8 cellular contexts compared by ENCODE assay signal in the genomic region with DNA sequence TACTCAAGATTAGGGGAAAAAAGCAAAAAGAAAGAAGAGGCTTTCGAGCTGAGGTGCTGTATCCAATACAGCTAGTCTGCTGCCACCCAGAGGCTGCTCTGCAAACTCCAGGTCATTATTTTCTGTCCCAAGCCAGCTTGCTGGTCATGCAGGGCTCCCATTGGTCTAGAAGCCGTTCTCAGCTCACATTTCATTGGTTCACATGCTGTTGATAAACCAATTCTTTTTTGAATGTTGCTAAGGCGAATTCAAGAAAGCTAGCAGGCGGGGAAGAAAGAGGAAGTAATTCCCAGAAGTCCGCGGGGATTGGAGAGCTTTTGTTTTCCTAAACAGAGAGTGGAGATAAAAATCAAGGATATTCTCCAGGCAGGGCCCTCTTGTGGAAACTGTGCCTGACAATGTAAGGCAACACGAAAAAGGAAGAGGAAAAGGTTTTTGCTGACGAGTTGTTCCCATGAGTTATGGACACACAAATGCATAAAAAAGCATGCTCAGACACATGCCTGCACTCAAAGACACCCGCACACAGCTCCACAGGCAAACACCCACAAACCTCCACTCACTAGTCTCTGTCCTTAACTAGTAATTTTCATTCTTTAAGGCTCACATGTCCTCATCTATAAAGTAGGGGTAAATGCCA. TPM values are rescaled to one million over a fixed set of nuclear protein-coding genes. Genes with fewer than 3 reads are reported as not detected.
DNase-seq lines count a peak whose midpoint lies in the region; ATAC-seq and TF ChIP-seq lines count a peak whose summit lies in the region.

No MANE protein-coding gene starts in this region.

- H3K4me1 ChIP-seq in right atrium auricular region (peaks cover 0 to 73% of the 10 kb centered on the region in 2 donors), vagina (peaks cover 54% of the 10 kb centered on the region)

- DNase-seq in NCI-H1436 (lab: John Stamatoyannopoulos, UW) (peak; percentile 97), T-helper 1 cell (peak; percentile 42 to 87 (median 68)), anterior cingulate cortex (lab: John Stamatoyannopoulos, UW) (peak; percentile 22 to 97 (median 87)), right atrium auricular region (ENCODE audit: low spot score) (peak; percentile 96), putamen (ENCODE audit: low spot score) (peak; percentile 95), vagina (ENCODE audit: extremely low spot score in 2 of 2) (peak in 1 of 2 donors; percentile 94)

- TF ChIP-seq CTCF in GM12875 (IDR thresholded peaks at IDR 0.05; ENCODE audit: borderline replicate concordance, insufficient read depth, low read depth, low read length) (peak; percentile 77), right atrium auricular region (IDR thresholded peaks at IDR 0.05) (peak; percentile 76 to 89), vagina (IDR thresholded peaks at IDR 0.05) (peak; percentile 59 to 89 (median 81))

- peak; percentile 99 for ATAC-seq in HG02852 (IDR thresholded peaks at IDR 0.05; ENCODE audit: unreplicated experiment)

- peaks cover 30% of the 10 kb centered on the region for H3K36me3 ChIP-seq in right atrium auricular region
- no peaks in the 10 kb centered on the region for H3K36me3 ChIP-seq in vagina

- peak overlapping the region; percentile 48 for H3K4me3 ChIP-seq in GM12875 (ENCODE audit: low read depth, low read length)
- H3K4me3 ChIP-seq in right atrium auricular region = peak overlapping the region in 1 of 2 donors; percentile 16
- peak overlapping the region; percentile 3 to 13 for H3K4me3 ChIP-seq in vagina

- TF ChIP-seq POLR2A in vagina (IDR thresholded peaks at IDR 0.05) = no peak

- H3K9me3 ChIP-seq in right atrium auricular region (no peaks in the 10 kb centered on the region), vagina (no peaks in the 10 kb centered on the region)

- H3K27ac ChIP-seq in right atrium auricular region = peak overlapping the region; percentile 84 to 94
- peak overlapping the region; percentile 76 for H3K27ac ChIP-seq in vagina

- H3K27me3 ChIP-seq in right atrium auricular region (no peaks in the 10 kb centered on the region), vagina (no peaks in the 10 kb centered on the region)

- intact Hi-C loops in vagina (cut with DNase I) = loop anchor here (5.0 to 10.0 kb wide), 2 partner anchors 70 to 173 kb away; a partner anchor contains a TSS

RNA-seq across cellular contexts. Expression of a gene that starts 33.4 kb away (rescaled TPM):
- total RNA-seq in right atrium auricular region (100 to 1,000 TPM; 327 to 380 TPM), vagina (387 TPM)
